ENCODE assay signal across 8 cellular contexts in genomic region chr15:80778964-80779657, GRCh38. TPM values are rescaled to one million over a fixed set of nuclear protein-coding genes. Genes with fewer than 3 reads are reported as not detected.
DNase-seq lines count a peak whose midpoint lies in the region; ATAC-seq and TF ChIP-seq lines count a peak whose summit lies in the region.

A gene with protein sequence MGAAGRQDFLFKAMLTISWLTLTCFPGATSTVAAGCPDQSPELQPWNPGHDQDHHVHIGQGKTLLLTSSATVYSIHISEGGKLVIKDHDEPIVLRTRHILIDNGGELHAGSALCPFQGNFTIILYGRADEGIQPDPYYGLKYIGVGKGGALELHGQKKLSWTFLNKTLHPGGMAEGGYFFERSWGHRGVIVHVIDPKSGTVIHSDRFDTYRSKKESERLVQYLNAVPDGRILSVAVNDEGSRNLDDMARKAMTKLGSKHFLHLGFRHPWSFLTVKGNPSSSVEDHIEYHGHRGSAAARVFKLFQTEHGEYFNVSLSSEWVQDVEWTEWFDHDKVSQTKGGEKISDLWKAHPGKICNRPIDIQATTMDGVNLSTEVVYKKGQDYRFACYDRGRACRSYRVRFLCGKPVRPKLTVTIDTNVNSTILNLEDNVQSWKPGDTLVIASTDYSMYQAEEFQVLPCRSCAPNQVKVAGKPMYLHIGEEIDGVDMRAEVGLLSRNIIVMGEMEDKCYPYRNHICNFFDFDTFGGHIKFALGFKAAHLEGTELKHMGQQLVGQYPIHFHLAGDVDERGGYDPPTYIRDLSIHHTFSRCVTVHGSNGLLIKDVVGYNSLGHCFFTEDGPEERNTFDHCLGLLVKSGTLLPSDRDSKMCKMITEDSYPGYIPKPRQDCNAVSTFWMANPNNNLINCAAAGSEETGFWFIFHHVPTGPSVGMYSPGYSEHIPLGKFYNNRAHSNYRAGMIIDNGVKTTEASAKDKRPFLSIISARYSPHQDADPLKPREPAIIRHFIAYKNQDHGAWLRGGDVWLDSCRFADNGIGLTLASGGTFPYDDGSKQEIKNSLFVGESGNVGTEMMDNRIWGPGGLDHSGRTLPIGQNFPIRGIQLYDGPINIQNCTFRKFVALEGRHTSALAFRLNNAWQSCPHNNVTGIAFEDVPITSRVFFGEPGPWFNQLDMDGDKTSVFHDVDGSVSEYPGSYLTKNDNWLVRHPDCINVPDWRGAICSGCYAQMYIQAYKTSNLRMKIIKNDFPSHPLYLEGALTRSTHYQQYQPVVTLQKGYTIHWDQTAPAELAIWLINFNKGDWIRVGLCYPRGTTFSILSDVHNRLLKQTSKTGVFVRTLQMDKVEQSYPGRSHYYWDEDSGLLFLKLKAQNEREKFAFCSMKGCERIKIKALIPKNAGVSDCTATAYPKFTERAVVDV (N-terminal part only) (plus strand): TSS chr15:80779370. CDS start chr15:80873880, 94,510 bp downstream.

- DNase-seq in A172 (ENCODE audit: low spot score) (peak; percentile 26), NCI-H2171 treated with DMSO at 0.1 percent for 48 hours (lab: John Stamatoyannopoulos, UW) (peak; percentile 76), epithelial cell of prostate (ENCODE audit: low read depth, low spot score) (no peak), mesothelial cell of epicardium (ENCODE audit: low spot score in 2 of 2, unreplicated experiment in 2 of 2) (peak; percentile 71 to 91)
- peak; percentile 14 for DNase-seq in activated CD4-positive, alpha-beta T cell treated with anti-CD3 and anti-CD28 coated beads, Interleukin-2, amount 50 U/mL, for 1 hour
- DNase-seq in stimulated activated CD8-positive, alpha-beta memory T cell treated with anti-CD3 and anti-CD28 coated beads, Interleukin-4, amount 100 ng/mL, for 48 hours = peak; percentile 81

- H3K27ac ChIP-seq in epithelial cell of prostate = peak within 1 kb of the TSS; percentile 84

- H3K4me3 Mint-ChIP-seq in mesothelial cell of epicardium = peak within 1 kb of the TSS; percentile 69

- peaks cover 66% of the 10 kb centered on the region for H3K27me3 Mint-ChIP-seq in mesothelial cell of epicardium (ENCODE audit: low read depth)

- H3K9me3 Mint-ChIP-seq in mesothelial cell of epicardium = no peaks in the 10 kb centered on the region

- TF ChIP-seq CTCF in GM12873 (IDR thresholded peaks at IDR 0.05; ENCODE audit: insufficient read depth, low read depth, low read length, missing control alignments) (peak; percentile 58), mesothelial cell of epicardium (IDR thresholded peaks at IDR 0.05; ENCODE audit: unreplicated experiment) (peak; percentile 75)

- no peaks in the 10 kb centered on the region for H3K36me3 Mint-ChIP-seq in mesothelial cell of epicardium

- no peak within 1 kb of the TSS for H3K27ac Mint-ChIP-seq in mesothelial cell of epicardium

- peaks cover 16% of the 10 kb centered on the region for H3K4me1 Mint-ChIP-seq in mesothelial cell of epicardium

- ATAC-seq in GM18858 (IDR thresholded peaks at IDR 0.05; ENCODE audit: unreplicated experiment) = no peak

RNA-seq across cellular contexts. Expression of the gene that starts here (rescaled TPM):
- 7.3 and 18.1 TPM in 2 replicates for total RNA-seq in A172 (2014; rRNA removed; shearing (Covaris generic))
- 0.70 to 1.2 TPM (median 0.83 TPM) in 3 replicates for total RNA-seq in mesothelial cell of epicardium
